ENCODE assay signal across 9 cellular contexts in the genomic region with DNA sequence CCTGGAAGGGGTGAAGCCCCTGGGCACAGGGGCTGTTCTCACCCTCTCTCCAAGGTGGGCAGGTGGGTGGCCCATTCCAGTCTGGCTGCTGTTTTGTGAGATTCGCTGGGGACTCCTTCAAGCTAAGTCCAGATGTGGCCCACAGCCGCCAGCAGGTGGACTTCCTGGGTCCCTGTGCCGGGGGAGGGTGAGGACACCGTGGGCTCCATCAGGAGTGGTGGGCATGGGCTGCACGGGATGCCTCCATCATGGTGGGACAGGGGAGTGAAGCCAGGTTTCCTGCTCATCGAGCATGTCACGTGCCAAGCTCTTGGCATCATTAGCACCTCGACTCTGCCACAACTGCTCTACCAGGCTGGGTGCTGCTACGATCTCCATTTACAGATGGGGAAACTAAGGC. TPM values are rescaled to one million over a fixed set of nuclear protein-coding genes. Genes with fewer than 3 reads are reported as not detected.
DNase-seq lines count a peak whose midpoint lies in the region; ATAC-seq and TF ChIP-seq lines count a peak whose summit lies in the region.
"Had no signal": no experiment of that assay in that cellular context is flagged by ENCODE, and none has a peak within 500 bp of the region (broad histone marks: within the 10 kb centered on the region; RNA-seq: fewer than 3 reads in every experiment).

No MANE protein-coding gene starts in this region.

- WGBS in esophagus squamous epithelium, 2 donors: 44 to 74% methylated on average over 3 to 4 of the region's 9 CpGs
- no CpG with 5 or more reads among the region's 9 CpGs for WGBS in trophoblast cell (ENCODE audit: extremely low coverage, insufficient coverage, insufficient read length)

- H3K4me3 ChIP-seq in SK-N-MC: peak overlapping the region; percentile 88
- H3K4me3 ChIP-seq in esophagus squamous epithelium: peak overlapping the region in 3 of 4 donors; percentile 54 to 83 (median 78)
- H3K4me3 ChIP-seq in trophoblast cell (ENCODE audit: low read depth, low read length): peak overlapping the region; percentile 80

- CTCF ChIA-PET in CD4-positive, alpha-beta T cell (lab: Charles Lee): no interaction called here

- H3K18ac ChIP-seq in trophoblast cell (ENCODE audit: low read length): no peak overlapping the region

- ATAC-seq in CD4-positive, alpha-beta T cell (ENCODE audit: poor library complexity): no peak
- no peak for ATAC-seq in GM21825 (IDR thresholded peaks at IDR 0.05; ENCODE audit: unreplicated experiment)

- H2AK5ac ChIP-seq in trophoblast cell (ENCODE audit: low read length): no peak overlapping the region

- H3K27ac ChIP-seq in CD4-positive, alpha-beta T cell (ENCODE audit: low read depth, low read length): no peak overlapping the region
- no peak overlapping the region for H3K27ac ChIP-seq in SK-N-MC
- peak overlapping the region; percentile 69 to 88 (median 77) for H3K27ac ChIP-seq in esophagus squamous epithelium
- no peak overlapping the region for H3K27ac ChIP-seq in trophoblast cell (ENCODE audit: low read depth, low read length)

- POLR2A ChIA-PET in CD4-positive, alpha-beta T cell (lab: Charles Lee): interaction anchor here (1.6 kb wide), 1 partner anchor 46 kb away, joined by 7 read pairs; no protein-coding TSS in a partner anchor

- peaks cover 12% of the 10 kb centered on the region for H3K79me1 ChIP-seq in trophoblast cell (ENCODE audit: low read length)

- H3K27ac Mint-ChIP-seq in CD4-positive, alpha-beta T cell: no peak overlapping the region

- no peak overlapping the region for H3K23ac ChIP-seq in trophoblast cell (ENCODE audit: low read length)

- no peak for TF ChIP-seq POLR2A in esophagus squamous epithelium (IDR thresholded peaks at IDR 0.05)

- H3K9ac ChIP-seq in SK-N-MC (ENCODE audit: insufficient read length): no peak overlapping the region
- H3K9ac ChIP-seq in trophoblast cell (ENCODE audit: low read length): no peak overlapping the region

- no peak overlapping the region for H3K4ac ChIP-seq in trophoblast cell (ENCODE audit: low read depth, low read length)

- no peak overlapping the region for H4K91ac ChIP-seq in trophoblast cell (ENCODE audit: low read depth, low read length)

- no peak overlapping the region for H2AFZ ChIP-seq in trophoblast cell (ENCODE audit: insufficient read depth, low read length, poor library complexity)

- H3K79me2 ChIP-seq in trophoblast cell (ENCODE audit: control insufficient read depth, insufficient read depth, low read length, poor library complexity): peaks cover 9% of the 10 kb centered on the region

- H3K9me3 Mint-ChIP-seq in CD4-positive, alpha-beta T cell: no peaks in the 10 kb centered on the region

- H3K27me3 ChIP-seq in CD4-positive, alpha-beta T cell (ENCODE audit: control insufficient read depth, insufficient read depth, low read length): peaks cover 28% of the 10 kb centered on the region
- H3K27me3 ChIP-seq in esophagus squamous epithelium (peaks cover 0 to 15% (median 0%) of the 10 kb centered on the region in 4 donors), trophoblast cell (ENCODE audit: insufficient read depth, low read length) (no peaks in the 10 kb centered on the region)

- H3K36me3 ChIP-seq in SK-N-MC (ENCODE audit: insufficient read depth, low read length): peaks cover 15% of the 10 kb centered on the region; the same call in 1 of the 2 replicates
- H3K36me3 ChIP-seq in esophagus squamous epithelium: no peaks in the 10 kb centered on the region
- H3K36me3 ChIP-seq in trophoblast cell (ENCODE audit: control insufficient read depth in 1 of 2, insufficient read depth in 2 of 2, low read length in 2 of 2): peaks cover 10 to 11% of the 10 kb centered on the region in 2 experiments

- H3K4me1 ChIP-seq in esophagus squamous epithelium (peaks cover 6 to 52% (median 12%) of the 10 kb centered on the region in 3 donors), trophoblast cell (ENCODE audit: control insufficient read depth in 1 of 2, insufficient read depth in 2 of 2, low read length in 2 of 2) (peaks cover 14 to 18% of the 10 kb centered on the region in 2 experiments)

- no peak overlapping the region for H2BK12ac ChIP-seq in trophoblast cell (ENCODE audit: low read length)

- peaks cover 23% of the 10 kb centered on the region for H3K27me3 Mint-ChIP-seq in CD4-positive, alpha-beta T cell

- H3K14ac ChIP-seq in trophoblast cell (ENCODE audit: low read length): no peak overlapping the region

- H3K4me2 ChIP-seq in trophoblast cell (ENCODE audit: low read length): peak overlapping the region; percentile 60

- no peaks in the 10 kb centered on the region for H3K36me3 Mint-ChIP-seq in CD4-positive, alpha-beta T cell (ENCODE audit: low read depth)

- no peak for DNase-seq in CD4-positive, alpha-beta T cell
- DNase-seq in SK-N-MC (ENCODE audit: low read depth, low spot score): no peak
- DNase-seq in esophagus squamous epithelium (lab: John Stamatoyannopoulos, UW): no peak
- DNase-seq in trophoblast cell: no peak
- no peak for DNase-seq in KG1 (lab: John Stamatoyannopoulos, UW)
- no peak for DNase-seq in activated CD4-positive, CD25-positive, alpha-beta regulatory T cell treated with anti-CD3 and anti-CD28 coated beads, Interleukin-2, amount 50 U/mL, for 72 hours
- no peak for DNase-seq in NCI-H2171 (lab: John Stamatoyannopoulos, UW)
- DNase-seq: activated CD8-positive, alpha-beta memory T cell treated with anti-CD3 and anti-CD28 coated beads for 24 hours had no signal

- H4K12ac ChIP-seq in trophoblast cell (ENCODE audit: low read depth, low read length): no peak overlapping the region

- H2BK5ac ChIP-seq in trophoblast cell (ENCODE audit: low read depth, low read length, poor library complexity): no peak overlapping the region

- intact Hi-C loops in CD4-positive, alpha-beta T cell (cut with DNase I, micrococcal nuclease): loop anchor here in 1 of 2 experiments (5.0 kb wide), 1 partner anchor 42 kb away; no protein-coding TSS in a partner anchor
- intact Hi-C loops in esophagus squamous epithelium (cut with DNase I): no loop called here

- no peak for TF ChIP-seq CTCF in CD4-positive, alpha-beta T cell (IDR thresholded peaks at IDR 0.05)
- TF ChIP-seq CTCF in esophagus squamous epithelium (IDR thresholded peaks at IDR 0.05): no peak

- no peaks in the 10 kb centered on the region for H3K9me3 ChIP-seq in CD4-positive, alpha-beta T cell (ENCODE audit: control insufficient read depth, low read length)
- H3K9me3 ChIP-seq in SK-N-MC (ENCODE audit: low read depth, low read length) (no peaks in the 10 kb centered on the region), esophagus squamous epithelium (no peaks in the 10 kb centered on the region), trophoblast cell (ENCODE audit: insufficient read depth, low read depth, low read length) (peaks cover 3% of the 10 kb centered on the region)

- H3K4me1 Mint-ChIP-seq in CD4-positive, alpha-beta T cell (ENCODE audit: low read depth): peaks cover 10% of the 10 kb centered on the region

- no peak overlapping the region for H4K8ac ChIP-seq in trophoblast cell (ENCODE audit: low read depth, low read length)

- peak overlapping the region; percentile 71 for H3K4me3 Mint-ChIP-seq in CD4-positive, alpha-beta T cell

- no peak overlapping the region for H2BK120ac ChIP-seq in trophoblast cell (ENCODE audit: insufficient read depth, low read length, poor library complexity)

RNA-seq across cellular contexts. Expression of a gene that starts 1.8 kb away (rescaled TPM):
- total RNA-seq in CD4-positive, alpha-beta T cell: under 1 TPM in 1 of 2 experiments, not detected in 1; 0.17 TPM
- 10 to 100 TPM in 3 of 4 donors, 1 to 10 TPM in 1; 9.3 to 31.3 (median 15.2) TPM for total RNA-seq in esophagus squamous epithelium
- polyA plus RNA-seq in trophoblast cell (2013): 24.9 and 25.0 TPM in 2 replicates

Comparison
In these comparisons a context has a peak if more than half of its experiments do, and no peak if none do; other contexts are left out.
1. H3K27ac ChIP-seq: peak in esophagus squamous epithelium (4 of 4); none in CD4-positive, alpha-beta T cell (single experiment), SK-N-MC (single experiment) and trophoblast cell (single experiment).
2. RNA of a gene that starts 1.8 kb away (total RNA-seq): 9.3 to 31.3 TPM in esophagus squamous epithelium; 0.17 TPM in CD4-positive, alpha-beta T cell; every median in the first group is over 4 times any median in the second.
3. Peak in every context shown above with its lines, with median percentiles within 50 percentile points of each other: H3K4me3 ChIP-seq.